1 cellular context compared by ENCODE assay signal in genomic region chr5:14148483-14148882, GRCh38.
TF ChIP-seq lines count a peak whose summit lies in the region.

No MANE protein-coding gene starts in this region.

TF ChIP-seq in A549, 52 proteins besides CTCF, POLR2A, EP300 and RAD21 (continued from another document):
- no peak for TF ChIP-seq JUN (IDR thresholded peaks at IDR 0.05)
- no peak for TF ChIP-seq RNF2 (IDR thresholded peaks at IDR 0.05; ENCODE audit: borderline replicate concordance, low read depth)
- TF ChIP-seq MAX (IDR thresholded peaks at IDR 0.05): no peak
- no peak for TF ChIP-seq ZSCAN20 (CRISPR knock-in tag; IDR thresholded peaks at IDR 0.05)
- no peak for TF ChIP-seq PBX3 (IDR thresholded peaks at IDR 0.05)
- no peak for TF ChIP-seq HOXB13 (CRISPR knock-in tag; IDR thresholded peaks at IDR 0.05; ENCODE audit: low read depth)
- no peak for TF ChIP-seq HEYL (CRISPR knock-in tag; IDR thresholded peaks at IDR 0.05)
- TF ChIP-seq ZNF302 (CRISPR knock-in tag; IDR thresholded peaks at IDR 0.05): no peak
